ENCODE assay signal across 1 cellular context in the genomic region with DNA sequence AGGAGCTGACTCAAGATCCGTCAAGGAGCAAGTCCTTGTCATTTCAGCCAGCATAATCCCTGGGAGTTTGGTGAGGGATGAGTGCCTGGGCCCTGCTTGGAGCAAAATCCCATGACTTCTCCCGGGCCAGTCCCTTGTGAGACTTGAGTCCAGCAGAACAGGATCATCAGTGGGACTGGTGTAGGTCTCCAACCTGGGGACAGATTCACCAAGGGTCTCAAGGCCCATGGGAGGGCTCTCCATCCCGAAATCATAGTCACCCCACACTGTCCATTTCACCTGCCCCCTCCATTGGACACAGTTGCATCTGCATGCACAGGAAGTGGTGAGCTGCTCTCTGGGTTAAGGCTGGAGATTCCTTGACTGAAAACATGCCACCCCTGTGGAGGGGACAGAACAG.
TF ChIP-seq lines count a peak whose summit lies in the region.

No MANE protein-coding gene starts in this region.

TF ChIP-seq in K562, 482 proteins besides CTCF, POLR2A, EP300 and RAD21 (continued from another document):
- TF ChIP-seq, protein P1, sequence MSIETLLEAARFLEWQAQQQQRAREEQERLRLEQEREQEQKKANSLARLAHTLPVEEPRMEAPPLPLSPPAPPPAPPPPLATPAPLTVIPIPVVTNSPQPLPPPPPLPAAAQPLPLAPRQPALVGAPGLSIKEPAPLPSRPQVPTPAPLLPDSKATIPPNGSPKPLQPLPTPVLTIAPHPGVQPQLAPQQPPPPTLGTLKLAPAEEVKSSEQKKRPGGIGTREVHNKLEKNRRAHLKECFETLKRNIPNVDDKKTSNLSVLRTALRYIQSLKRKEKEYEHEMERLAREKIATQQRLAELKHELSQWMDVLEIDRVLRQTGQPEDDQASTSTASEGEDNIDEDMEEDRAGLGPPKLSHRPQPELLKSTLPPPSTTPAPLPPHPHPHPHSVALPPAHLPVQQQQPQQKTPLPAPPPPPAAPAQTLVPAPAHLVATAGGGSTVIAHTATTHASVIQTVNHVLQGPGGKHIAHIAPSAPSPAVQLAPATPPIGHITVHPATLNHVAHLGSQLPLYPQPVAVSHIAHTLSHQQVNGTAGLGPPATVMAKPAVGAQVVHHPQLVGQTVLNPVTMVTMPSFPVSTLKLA (conservative IDR thresholded peaks at IDR 0.05): no peak
- TF ChIP-seq ZFPM2 (CRISPR knock-in tag; IDR thresholded peaks at IDR 0.05): no peak
- TF ChIP-seq POU5F1 (IDR thresholded peaks at IDR 0.05; ENCODE audit: borderline replicate concordance, low read depth, low read length, partially characterized antibody): no peak
- no peak for TF ChIP-seq ADNP (tag; IDR thresholded peaks at IDR 0.05)
- TF ChIP-seq ZNF23 (CRISPR knock-in tag; IDR thresholded peaks at IDR 0.05): no peak
- no peak for TF ChIP-seq TGIF2 (CRISPR knock-in tag; IDR thresholded peaks at IDR 0.05)
- no peak for TF ChIP-seq ZNF778 (CRISPR knock-in tag; IDR thresholded peaks at IDR 0.05)
- TF ChIP-seq MCM2 (IDR thresholded peaks at IDR 0.05; ENCODE audit: low read depth): no peak
- no peak for TF ChIP-seq FOXP1 (CRISPR knock-in tag; IDR thresholded peaks at IDR 0.05)
- TF ChIP-seq BRD4 (IDR thresholded peaks at IDR 0.05): no peak
